Comparison of ENCODE assay signal across 21 cellular contexts in genomic region chr16:56736476-56736875, GRCh38.
"Had no signal": no experiment of that assay in that cellular context is flagged by ENCODE, and none has a peak within 500 bp of the region (broad histone marks: within the 10 kb centered on the region; RNA-seq: fewer than 3 reads in every experiment).

No MANE protein-coding gene starts in this region.

- H3K9me3 ChIP-seq: adrenal gland had no signal

- H3K4me3 Mint-ChIP-seq: activated CD4-positive, alpha-beta T cell treated with anti-CD3 and anti-CD28 coated beads for 36 hours; activated CD8-positive, alpha-beta T cell treated with anti-CD3 and anti-CD28 coated beads for 36 hours; activated T-cell treated with anti-CD3 and anti-CD28 coated beads, Interleukin-2, amount 50 U/mL, for 72 hours had no signal

- H3K36me3 ChIP-seq: adrenal gland had no signal

- H3K27ac Mint-ChIP-seq: activated CD4-positive, alpha-beta T cell treated with anti-CD3 and anti-CD28 coated beads for 36 hours; activated CD8-positive, alpha-beta T cell treated with anti-CD3 and anti-CD28 coated beads for 36 hours; activated T-cell treated with anti-CD3 and anti-CD28 coated beads, Interleukin-2, amount 50 U/mL, for 72 hours; activated T-helper 2 cell treated with anti-CD3 and anti-CD28 coated beads, Interferon-gamma antibody, Interleukin-2, Interleukin-4, amounts not matched to agents 10 μg/mL and 5 μg/mL and 100 μg/mL, durations not matched to agents 14 hours and 24 hours and 36 hours had no signal

- DNase-seq: activated CD4-positive, alpha-beta T cell treated with anti-CD3 and anti-CD28 coated beads for 36 hours; activated CD4-positive, CD25-positive, alpha-beta regulatory T cell; activated CD8-positive, alpha-beta memory T cell treated with anti-CD3 and anti-CD28 coated beads, Interleukin-2, amount 50 U/mL, for 4 hours; activated CD8-positive, alpha-beta T cell treated with anti-CD3 and anti-CD28 coated beads for 36 hours; activated gamma-delta T cell treated with Interleukin-2 at 50 U/mL for 16 hours; activated naive CD4-positive, alpha-beta T cell treated with anti-CD3 and anti-CD28 coated beads, Interleukin-2, amount 50 U/mL, for 16 hours; activated T-cell treated with anti-CD3 and anti-CD28 coated beads, Interleukin-2, amount 50 U/mL, for 72 hours; adrenal gland; KG1; NCI-H1048; NCI-H146; NCI-H187 treated with DMSO at 0.1 percent for 48 hours; NCI-H2081 treated with DMSO at 0.1 percent for 48 hours; NCI-H446; NCI-H524; PC-9; SHP77 treated with DMSO at 0.1 percent for 48 hours; T-helper 2 cell; T1000 had no signal

- H3K27me3 Mint-ChIP-seq: activated CD4-positive, alpha-beta T cell treated with anti-CD3 and anti-CD28 coated beads for 36 hours; activated CD8-positive, alpha-beta T cell treated with anti-CD3 and anti-CD28 coated beads for 36 hours had no signal

- H3K4me1 ChIP-seq: adrenal gland had no signal

- ATAC-seq: activated CD4-positive, alpha-beta T cell treated with anti-CD3 and anti-CD28 coated beads for 36 hours; activated CD8-positive, alpha-beta T cell treated with anti-CD3 and anti-CD28 coated beads for 36 hours; activated T-cell treated with anti-CD3 and anti-CD28 coated beads, Interleukin-2, amount 50 U/mL, for 72 hours had no signal

- H3K4me3 ChIP-seq: adrenal gland, PC-9 had no signal

- H3K9me3 Mint-ChIP-seq: activated CD8-positive, alpha-beta T cell treated with anti-CD3 and anti-CD28 coated beads for 36 hours; activated T-cell treated with anti-CD3 and anti-CD28 coated beads, Interleukin-2, amount 50 U/mL, for 72 hours; activated T-helper 2 cell treated with anti-CD3 and anti-CD28 coated beads, Interferon-gamma antibody, Interleukin-2, Interleukin-4, amounts not matched to agents 10 μg/mL and 5 μg/mL and 100 μg/mL, durations not matched to agents 14 hours and 24 hours and 36 hours had no signal

- H3K27ac ChIP-seq: adrenal gland, PC-9, VCaP had no signal
